ENCODE assay signal across 15 cellular contexts in the genomic region with DNA sequence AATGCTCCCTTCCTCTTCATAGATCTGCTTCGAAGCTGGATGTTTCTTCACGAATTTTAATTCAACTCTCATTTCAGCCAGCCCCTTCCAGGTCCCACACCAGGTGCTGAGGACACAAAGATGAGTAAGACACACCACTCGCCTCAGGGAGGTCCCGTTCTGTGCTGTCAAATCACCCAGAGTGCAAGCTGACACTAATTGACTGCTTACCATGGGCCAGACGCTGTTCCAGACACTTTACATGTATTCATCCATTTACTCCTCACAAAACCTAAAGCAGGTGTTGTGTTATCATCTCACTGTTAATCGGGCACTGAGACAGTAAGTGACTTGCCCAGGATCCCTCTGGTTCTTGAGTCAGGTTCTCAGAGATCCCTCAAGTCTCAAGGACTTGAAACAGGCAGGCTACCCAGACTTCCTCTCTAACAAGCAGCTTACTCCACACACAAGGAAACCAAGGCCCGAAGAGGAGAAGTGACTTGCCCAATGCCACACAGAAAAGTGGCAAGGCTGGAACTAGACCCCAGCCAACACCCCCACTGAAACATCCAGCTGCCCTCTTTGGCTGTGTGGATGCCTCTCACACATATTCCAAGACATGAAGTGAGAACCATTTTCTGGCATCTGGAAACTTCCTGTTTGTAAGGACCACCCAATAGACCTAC.
DNase-seq lines count a peak whose midpoint lies in the region; ATAC-seq and TF ChIP-seq lines count a peak whose summit lies in the region.
"Had no signal": no experiment of that assay in that cellular context is flagged by ENCODE, and none has a peak within 500 bp of the region (broad histone marks: within the 10 kb centered on the region; RNA-seq: fewer than 3 reads in every experiment).

No MANE protein-coding gene starts in this region.

- peaks cover 21% of the 10 kb centered on the region for H3K27me3 Mint-ChIP-seq in activated naive CD4-positive, alpha-beta T cell treated with anti-CD3 and anti-CD28 coated beads, Interleukin-2, amount 50 U/mL, for 24 hours
- peaks cover 59% of the 10 kb centered on the region for H3K27me3 Mint-ChIP-seq in activated naive CD4-positive, alpha-beta T cell treated with anti-CD3 and anti-CD28 coated beads, Interleukin-2, amount 10 ng/mL, durations not matched to agents 7 days and 5 days

- no peaks in the 10 kb centered on the region for H3K36me3 ChIP-seq in SJSA1
- H3K36me3 ChIP-seq in upper lobe of right lung: no peaks in the 10 kb centered on the region
- H3K36me3 ChIP-seq: thyroid gland had no signal

- intact Hi-C loops in upper lobe of right lung (cut with DNase I): no loop called here

- H3K4me3 ChIP-seq in SJSA1 (no peak overlapping the region), upper lobe of right lung (no peak overlapping the region)
- H3K4me3 ChIP-seq: thyroid gland had no signal

- H3K4me1 ChIP-seq in SJSA1 (replicated peaks) (peaks cover 74% of the 10 kb centered on the region), upper lobe of right lung (no peaks in the 10 kb centered on the region)

- H3K36me3 Mint-ChIP-seq in activated naive CD4-positive, alpha-beta T cell treated with anti-CD3 and anti-CD28 coated beads, Interleukin-2, amount 50 U/mL, for 24 hours: no peaks in the 10 kb centered on the region
- no peaks in the 10 kb centered on the region for H3K36me3 Mint-ChIP-seq in activated naive CD4-positive, alpha-beta T cell treated with anti-CD3 and anti-CD28 coated beads, Interleukin-2, amount 10 ng/mL, durations not matched to agents 7 days and 5 days

- H3K9me3 Mint-ChIP-seq in activated naive CD4-positive, alpha-beta T cell treated with anti-CD3 and anti-CD28 coated beads, Interleukin-2, amount 50 U/mL, for 24 hours: no peaks in the 10 kb centered on the region
- H3K9me3 Mint-ChIP-seq in activated naive CD4-positive, alpha-beta T cell treated with anti-CD3 and anti-CD28 coated beads, Interleukin-2, amount 10 ng/mL, durations not matched to agents 7 days and 5 days: no peaks in the 10 kb centered on the region
- H3K9me3 Mint-ChIP-seq: central memory CD8-positive, alpha-beta T cell had no signal

- H3K27me3 ChIP-seq in SJSA1 (replicated peaks) (no peaks in the 10 kb centered on the region), upper lobe of right lung (peaks cover 11% of the 10 kb centered on the region)
- H3K27me3 ChIP-seq: thyroid gland had no signal

- H3K9me3 ChIP-seq in SJSA1 (replicated peaks) (no peaks in the 10 kb centered on the region), upper lobe of right lung (no peaks in the 10 kb centered on the region)
- H3K9me3 ChIP-seq: thyroid gland had no signal

- no peak overlapping the region for H3K27ac Mint-ChIP-seq in activated naive CD4-positive, alpha-beta T cell treated with anti-CD3 and anti-CD28 coated beads, Interleukin-2, amount 50 U/mL, for 24 hours
- H3K27ac Mint-ChIP-seq in activated naive CD4-positive, alpha-beta T cell treated with anti-CD3 and anti-CD28 coated beads, Interleukin-2, amount 10 ng/mL, durations not matched to agents 7 days and 5 days: no peak overlapping the region

- peak overlapping the region; percentile 29 for H3K27ac ChIP-seq in SJSA1
- no peak overlapping the region for H3K27ac ChIP-seq in upper lobe of right lung
- H3K27ac ChIP-seq: RWPE1, thyroid gland had no signal

- peak; percentile 33 for ATAC-seq in upper lobe of right lung
- ATAC-seq in HG02840 (IDR thresholded peaks at IDR 0.05; ENCODE audit: low FRiP score, unreplicated experiment): no peak
- ATAC-seq: left colon had no signal

- TF ChIP-seq CTCF in upper lobe of right lung (IDR thresholded peaks at IDR 0.05): no peak

- H3K4me3 Mint-ChIP-seq in activated naive CD4-positive, alpha-beta T cell treated with anti-CD3 and anti-CD28 coated beads, Interleukin-2, amount 50 U/mL, for 24 hours: peak overlapping the region; percentile 34
- H3K4me3 Mint-ChIP-seq in activated naive CD4-positive, alpha-beta T cell treated with anti-CD3 and anti-CD28 coated beads, Interleukin-2, amount 10 ng/mL, durations not matched to agents 7 days and 5 days: no peak overlapping the region
- H3K4me3 Mint-ChIP-seq: central memory CD8-positive, alpha-beta T cell had no signal

- no peak for DNase-seq in activated naive CD4-positive, alpha-beta T cell treated with anti-CD3 and anti-CD28 coated beads, Interleukin-2, amount 10 ng/mL, durations not matched to agents 7 days and 5 days
- DNase-seq in SJSA1 (ENCODE audit: low read depth in 1 of 2, low spot score in 2 of 2): no peak
- peak; percentile 63 for DNase-seq in islet precursor cell
- DNase-seq in upper lobe of right lung: no peak
- DNase-seq in kidney glomerular epithelial cell (lab: John Stamatoyannopoulos, UW): no peak
- no peak for DNase-seq in stimulated activated CD4-positive, alpha-beta T cell treated with anti-CD3 and anti-CD28 coated beads, Interleukin-15, amount 100 ng/mL, for 24 hours
- DNase-seq: left colon; NCI-H1048; NCI-H774; stimulated activated CD4-positive, alpha-beta T cell treated with anti-CD3 and anti-CD28 coated beads, Interleukin-4, amount 100 ng/mL, for 24 hours; thyroid gland had no signal

- CTCF ChIA-PET in activated naive CD4-positive, alpha-beta T cell treated with anti-CD3 and anti-CD28 coated beads, Interleukin-2, amount 10 ng/mL, durations not matched to agents 7 days and 5 days (lab: Charles Lee): interaction anchor here (1.0 kb wide), 1 partner anchor 86 kb away, joined by 4 read pairs; no protein-coding TSS in a partner anchor

- peaks cover 6% of the 10 kb centered on the region for H3K4me1 Mint-ChIP-seq in activated naive CD4-positive, alpha-beta T cell treated with anti-CD3 and anti-CD28 coated beads, Interleukin-2, amount 50 U/mL, for 24 hours
- peaks cover 6% of the 10 kb centered on the region for H3K4me1 Mint-ChIP-seq in activated naive CD4-positive, alpha-beta T cell treated with anti-CD3 and anti-CD28 coated beads, Interleukin-2, amount 10 ng/mL, durations not matched to agents 7 days and 5 days
